ENCODE assay signal across 19 cellular contexts in genomic region chr16:72983241-72983640, GRCh38.
"Had no signal": no experiment of that assay in that cellular context is flagged by ENCODE, and none has a peak within 500 bp of the region (broad histone marks: within the 10 kb centered on the region; RNA-seq: fewer than 3 reads in every experiment).

No MANE protein-coding gene starts in this region.

- H3K27me3 ChIP-seq: foreskin keratinocyte, neutrophil, testis, transverse colon had no signal

- H3K36me3 Mint-ChIP-seq: mesothelial cell of epicardium; stimulated activated naive B cell treated with anti-CD40 and anti-IgM and Interleukin-4, amounts not matched to agents 10 μg/mL and 1 μg/mL and 100 μg/mL, for 72 hours had no signal

- H3K4me3 ChIP-seq: coronary artery, testis, transverse colon had no signal

- H3K27ac Mint-ChIP-seq: endodermal cell; mesothelial cell of epicardium; stimulated activated naive B cell treated with anti-CD40 and anti-IgM and Interleukin-4, amounts not matched to agents 10 μg/mL and 1 μg/mL and 100 μg/mL, for 72 hours; stimulated activated naive CD8-positive, alpha-beta T cell treated with anti-CD3 and anti-CD28 coated beads, Interleukin-15, amount 100 ng/mL, for 72 hours had no signal

- H3K36me3 ChIP-seq: neutrophil, transverse colon had no signal

- H3K4me1 Mint-ChIP-seq: stimulated activated naive CD8-positive, alpha-beta T cell treated with anti-CD3 and anti-CD28 coated beads, Interleukin-15, amount 100 ng/mL, for 72 hours had no signal

- DNase-seq: caudate nucleus; effector CD4-positive, alpha-beta T cell; endodermal cell; erythroblast; foreskin keratinocyte; hippocampal formation; mammary epithelial cell; right cardiac atrium; stimulated activated CD4-positive, alpha-beta T cell treated with anti-CD3 and anti-CD28 coated beads, Interleukin-15, amount 100 ng/mL, for 24 hours; stimulated activated CD4-positive, alpha-beta T cell treated with anti-CD3 and anti-CD28 coated beads, Interleukin-1b, Interleukin-23, amount 100 ng/mL, for 48 hours; stimulated activated CD4-positive, alpha-beta T cell treated with anti-CD3 and anti-CD28 coated beads, Interleukin-4, amount 100 ng/mL, for 4 hours; stimulated activated naive B cell treated with anti-CD40 and anti-IgM and Interleukin-4, amounts not matched to agents 10 μg/mL and 1 μg/mL and 100 μg/mL, for 72 hours; stimulated activated naive CD8-positive, alpha-beta T cell treated with anti-CD3 and anti-CD28 coated beads, Interleukin-15, amount 100 ng/mL, for 72 hours; testis; transverse colon had no signal

- H3K4me3 Mint-ChIP-seq: endodermal cell; mesothelial cell of epicardium; nephron; stimulated activated naive B cell treated with anti-CD40 and anti-IgM and Interleukin-4, amounts not matched to agents 10 μg/mL and 1 μg/mL and 100 μg/mL, for 72 hours; stimulated activated naive CD8-positive, alpha-beta T cell treated with anti-CD3 and anti-CD28 coated beads, Interleukin-15, amount 100 ng/mL, for 72 hours had no signal

- H3K9me3 ChIP-seq: neutrophil, testis, transverse colon had no signal

- ATAC-seq: foreskin keratinocyte; right cardiac atrium; stimulated activated naive B cell treated with anti-CD40 and anti-IgM and Interleukin-4, amounts not matched to agents 10 μg/mL and 1 μg/mL and 100 μg/mL, for 72 hours; stimulated activated naive CD8-positive, alpha-beta T cell treated with anti-CD3 and anti-CD28 coated beads, Interleukin-15, amount 100 ng/mL, for 72 hours had no signal

- H3K27me3 Mint-ChIP-seq: stimulated activated naive B cell treated with anti-CD40 and anti-IgM and Interleukin-4, amounts not matched to agents 10 μg/mL and 1 μg/mL and 100 μg/mL, for 72 hours; stimulated activated naive CD8-positive, alpha-beta T cell treated with anti-CD3 and anti-CD28 coated beads, Interleukin-15, amount 100 ng/mL, for 72 hours had no signal

- H3K27ac ChIP-seq: foreskin keratinocyte, neutrophil, testis, transverse colon had no signal

- H3K9me3 Mint-ChIP-seq: endodermal cell; mesothelial cell of epicardium; nephron; stimulated activated naive B cell treated with anti-CD40 and anti-IgM and Interleukin-4, amounts not matched to agents 10 μg/mL and 1 μg/mL and 100 μg/mL, for 72 hours; stimulated activated naive CD8-positive, alpha-beta T cell treated with anti-CD3 and anti-CD28 coated beads, Interleukin-15, amount 100 ng/mL, for 72 hours had no signal
